Comparison of ENCODE assay signal across 1 cellular context in the genomic region with DNA sequence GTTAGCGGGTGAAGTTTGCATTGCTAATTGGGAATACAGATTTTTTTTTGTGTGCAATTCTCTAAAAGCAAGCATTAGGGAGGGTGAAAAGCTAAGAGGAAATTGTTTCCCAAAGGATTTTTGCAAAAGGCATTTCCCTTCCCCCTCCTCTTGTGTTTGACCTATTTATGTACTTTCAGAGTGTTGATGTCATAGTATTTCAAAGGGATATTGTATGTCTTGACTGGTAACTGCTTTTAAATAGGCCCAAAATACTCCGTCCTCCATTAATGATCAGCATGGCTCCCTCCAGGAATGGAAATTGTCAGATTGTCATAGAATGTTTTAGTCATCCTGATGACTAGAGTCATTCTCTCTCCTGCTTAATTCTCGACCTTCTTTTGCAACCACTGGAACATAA.
TF ChIP-seq lines count a peak whose summit lies in the region.

No MANE protein-coding gene starts in this region.

TF ChIP-seq in GM23338, 12 proteins besides CTCF, POLR2A, EP300 and RAD21 (continued from another document):
- TF ChIP-seq, protein P1, sequence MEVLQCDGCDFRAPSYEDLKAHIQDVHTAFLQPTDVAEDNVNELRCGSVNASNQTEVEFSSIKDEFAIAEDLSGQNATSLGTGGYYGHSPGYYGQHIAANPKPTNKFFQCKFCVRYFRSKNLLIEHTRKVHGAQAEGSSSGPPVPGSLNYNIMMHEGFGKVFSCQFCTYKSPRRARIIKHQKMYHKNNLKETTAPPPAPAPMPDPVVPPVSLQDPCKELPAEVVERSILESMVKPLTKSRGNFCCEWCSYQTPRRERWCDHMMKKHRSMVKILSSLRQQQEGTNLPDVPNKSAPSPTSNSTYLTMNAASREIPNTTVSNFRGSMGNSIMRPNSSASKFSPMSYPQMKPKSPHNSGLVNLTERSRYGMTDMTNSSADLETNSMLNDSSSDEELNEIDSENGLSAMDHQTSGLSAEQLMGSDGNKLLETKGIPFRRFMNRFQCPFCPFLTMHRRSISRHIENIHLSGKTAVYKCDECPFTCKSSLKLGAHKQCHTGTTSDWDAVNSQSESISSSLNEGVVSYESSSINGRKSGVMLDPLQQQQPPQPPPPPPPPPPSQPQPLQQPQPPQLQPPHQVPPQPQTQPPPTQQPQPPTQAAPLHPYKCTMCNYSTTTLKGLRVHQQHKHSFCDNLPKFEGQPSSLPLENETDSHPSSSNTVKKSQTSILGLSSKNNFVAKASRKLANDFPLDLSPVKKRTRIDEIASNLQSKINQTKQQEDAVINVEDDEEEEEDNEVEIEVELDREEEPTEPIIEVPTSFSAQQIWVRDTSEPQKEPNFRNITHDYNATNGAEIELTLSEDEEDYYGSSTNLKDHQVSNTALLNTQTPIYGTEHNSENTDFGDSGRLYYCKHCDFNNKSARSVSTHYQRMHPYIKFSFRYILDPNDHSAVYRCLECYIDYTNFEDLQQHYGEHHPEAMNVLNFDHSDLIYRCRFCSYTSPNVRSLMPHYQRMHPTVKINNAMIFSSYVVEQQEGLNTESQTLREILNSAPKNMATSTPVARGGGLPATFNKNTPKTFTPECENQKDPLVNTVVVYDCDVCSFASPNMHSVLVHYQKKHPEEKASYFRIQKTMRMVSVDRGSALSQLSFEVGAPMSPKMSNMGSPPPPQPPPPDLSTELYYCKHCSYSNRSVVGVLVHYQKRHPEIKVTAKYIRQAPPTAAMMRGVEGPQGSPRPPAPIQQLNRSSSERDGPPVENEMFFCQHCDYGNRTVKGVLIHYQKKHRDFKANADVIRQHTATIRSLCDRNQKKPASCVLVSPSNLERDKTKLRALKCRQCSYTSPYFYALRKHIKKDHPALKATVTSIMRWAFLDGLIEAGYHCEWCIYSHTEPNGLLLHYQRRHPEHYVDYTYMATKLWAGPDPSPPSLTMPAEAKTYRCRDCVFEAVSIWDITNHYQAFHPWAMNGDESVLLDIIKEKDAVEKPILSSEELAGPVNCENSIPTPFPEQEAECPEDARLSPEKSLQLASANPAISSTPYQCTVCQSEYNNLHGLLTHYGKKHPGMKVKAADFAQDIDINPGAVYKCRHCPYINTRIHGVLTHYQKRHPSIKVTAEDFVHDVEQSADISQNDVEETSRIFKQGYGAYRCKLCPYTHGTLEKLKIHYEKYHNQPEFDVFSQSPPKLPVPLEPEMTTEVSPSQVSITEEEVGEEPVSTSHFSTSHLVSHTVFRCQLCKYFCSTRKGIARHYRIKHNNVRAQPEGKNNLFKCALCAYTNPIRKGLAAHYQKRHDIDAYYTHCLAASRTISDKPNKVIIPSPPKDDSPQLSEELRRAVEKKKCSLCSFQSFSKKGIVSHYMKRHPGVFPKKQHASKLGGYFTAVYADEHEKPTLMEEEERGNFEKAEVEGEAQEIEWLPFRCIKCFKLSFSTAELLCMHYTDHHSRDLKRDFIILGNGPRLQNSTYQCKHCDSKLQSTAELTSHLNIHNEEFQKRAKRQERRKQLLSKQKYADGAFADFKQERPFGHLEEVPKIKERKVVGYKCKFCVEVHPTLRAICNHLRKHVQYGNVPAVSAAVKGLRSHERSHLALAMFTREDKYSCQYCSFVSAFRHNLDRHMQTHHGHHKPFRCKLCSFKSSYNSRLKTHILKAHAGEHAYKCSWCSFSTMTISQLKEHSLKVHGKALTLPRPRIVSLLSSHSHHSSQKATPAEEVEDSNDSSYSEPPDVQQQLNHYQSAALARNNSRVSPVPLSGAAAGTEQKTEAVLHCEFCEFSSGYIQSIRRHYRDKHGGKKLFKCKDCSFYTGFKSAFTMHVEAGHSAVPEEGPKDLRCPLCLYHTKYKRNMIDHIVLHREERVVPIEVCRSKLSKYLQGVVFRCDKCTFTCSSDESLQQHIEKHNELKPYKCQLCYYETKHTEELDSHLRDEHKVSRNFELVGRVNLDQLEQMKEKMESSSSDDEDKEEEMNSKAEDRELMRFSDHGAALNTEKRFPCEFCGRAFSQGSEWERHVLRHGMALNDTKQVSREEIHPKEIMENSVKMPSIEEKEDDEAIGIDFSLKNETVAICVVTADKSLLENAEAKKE (CRISPR knock-in tag; IDR thresholded peaks at IDR 0.05) = no peak
- TF ChIP-seq EZH2 (IDR thresholded peaks at IDR 0.05; ENCODE audit: low read depth, unreplicated experiment) = no peak
